ENCODE assay signal across 1 cellular context in genomic region chr6:135183532-135184440, GRCh38.
TF ChIP-seq lines count a peak whose summit lies in the region.

No MANE protein-coding gene starts in this region.

TF ChIP-seq in GM23338, 12 proteins besides CTCF, POLR2A, EP300 and RAD21 (continued from another document):
- TF ChIP-seq REST (IDR thresholded peaks at IDR 0.05; ENCODE audit: unreplicated experiment), result no peak
- no peak for TF ChIP-seq ZNF114 (CRISPR knock-in tag; IDR thresholded peaks at IDR 0.05)
TF ChIP-seq in GM23338: peak in this region for 0.
